In the genomic region with DNA sequence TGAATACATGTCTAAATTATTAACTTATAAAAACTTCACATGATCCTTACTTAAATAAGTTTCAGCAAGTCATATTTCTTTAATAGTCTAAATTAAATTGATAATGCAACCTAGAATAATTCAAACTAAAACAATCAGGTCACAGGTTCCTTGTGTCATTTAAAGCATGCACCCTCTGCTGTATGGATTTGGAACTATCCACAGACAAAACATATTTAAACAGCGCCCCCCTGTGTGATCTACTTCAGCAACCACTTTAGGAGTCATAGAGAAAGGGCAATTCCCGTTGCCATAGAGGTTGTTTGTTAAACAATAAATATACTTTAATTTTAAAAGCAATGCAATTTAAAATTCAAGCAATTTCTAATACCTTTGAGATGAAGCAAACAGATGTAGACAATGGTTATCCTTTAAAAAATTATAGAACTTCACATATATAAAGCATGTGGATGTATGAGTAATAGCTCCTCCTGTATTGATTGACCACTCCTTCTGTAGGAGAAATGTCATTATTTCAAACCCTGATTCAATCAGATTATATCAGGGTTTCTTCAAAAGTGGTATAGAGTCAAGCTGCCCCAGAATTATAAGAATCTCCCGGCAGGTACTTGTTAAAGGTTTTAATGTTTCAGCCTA, we compare ENCODE assay signal across 8 cellular contexts. TPM values are rescaled to one million over a fixed set of nuclear protein-coding genes. Genes with fewer than 3 reads are reported as not detected.
A peak's percentile ranks its signal among the peaks of the same experiment; 100 is the strongest.
DNase-seq lines count a peak whose midpoint lies in the region; ATAC-seq, FAIRE-seq and TF ChIP-seq lines count a peak whose summit lies in the region.

No MANE protein-coding gene starts in this region.

- TF ChIP-seq CTCF in GM12874 (IDR thresholded peaks at IDR 0.05; ENCODE audit: insufficient read depth, low read depth, low read length) (peak; percentile 64), Panc1 (IDR thresholded peaks at IDR 0.05) (peak; percentile 73; the same call in 1 of the 2 replicates), lower leg skin (IDR thresholded peaks at IDR 0.05) (no peak)

- no peak for TF ChIP-seq POLR2A in H54 (IDR thresholded peaks at IDR 0.05; ENCODE audit: low read depth, low read length)
- no peak for TF ChIP-seq POLR2A in lower leg skin (IDR thresholded peaks at IDR 0.05)

- ATAC-seq in Panc1, result peak; percentile 78; the same call in 1 of the 2 replicates

- FAIRE-seq in H54 (lab: Jason Lieb, UNC), result peak; percentile 67
- FAIRE-seq in endometrium (lab: Jason Lieb, UNC), result peak; percentile 18

- no peak overlapping the region for H3K27ac ChIP-seq in Panc1 (ENCODE audit: low read length)

- no peaks in the 10 kb centered on the region for H3K4me1 ChIP-seq in Panc1 (ENCODE audit: control insufficient read depth, insufficient read depth, low read length)

- in situ Hi-C loops in KBM-7 (cut with MboI; ENCODE audit: low pct_unique_long_range_greater_than_20kb, low sequenced_read_pairs), result no loop called here
- in situ Hi-C loops in Panc1 (cut with HindIII; ENCODE audit: low pct_unique_long_range_greater_than_20kb, low sequenced_read_pairs), result no loop called here

- POLR2A ChIA-PET in Panc1 (lab: Charles Lee), result no interaction called here

- no peaks in the 10 kb centered on the region for H3K27me3 ChIP-seq in Panc1 (ENCODE audit: control insufficient read depth, insufficient read depth, low read length)

- DNase-seq in H54 (ENCODE audit: insufficient read length, low spot score) (peak; percentile 19), KBM-7 (peak; percentile 81), Panc1 (ENCODE audit: low read depth, low spot score) (peak; percentile 30), myocyte (ENCODE audit: low read depth) (peak; percentile 84), NCI-H510A treated with DMSO at 0.1 percent for 48 hours (lab: John Stamatoyannopoulos, UW) (no peak), lower leg skin (ENCODE audit: low spot score in 2 of 2) (no peak)

- H3K9me3 ChIP-seq in Panc1 (ENCODE audit: control insufficient read depth, insufficient read depth, low read depth, low read length), result no peaks in the 10 kb centered on the region

- intact Hi-C loops in Panc1 (cut with micrococcal nuclease; ENCODE audit: unreplicated experiment), result loop anchor here (1.0 to 5.0 kb wide), 2 partner anchors 40 to 1433 kb away; no protein-coding TSS in a partner anchor
- intact Hi-C loops in lower leg skin (cut with DNase I; ENCODE audit: low total_unique reads), result no loop called here

- CTCF ChIA-PET in Panc1 (lab: Charles Lee), result interaction anchor here (0.7 to 1.1 kb wide), 2 partner anchors 22 to 40 kb away, joined by 3 read pairs; no protein-coding TSS in a partner anchor

- 40 to 41% methylated on average over 3 of the region's 3 CpGs for WGBS in lower leg skin, 2 donors

- BruUV-seq in Panc1 (replicated peaks; lab: Mats Ljungman, UMichigan), result no TSS peak

- H3K4me3 ChIP-seq in Panc1 (ENCODE audit: low read depth in 2 of 2, low read length in 2 of 2) (no peak overlapping the region), lower leg skin (ENCODE audit: low read depth, poor library complexity, severe bottlenecking) (no peak overlapping the region)

- H3K36me3 ChIP-seq in Panc1 (ENCODE audit: control insufficient read depth, insufficient read depth, low read length), result no peaks in the 10 kb centered on the region; the same call in 1 of the 2 replicates

RNA-seq across cellular contexts. Expression of a gene that starts 21.2 kb away (rescaled TPM):
- total RNA-seq in Panc1 (2021; ENCODE audit: unreplicated experiment) (not detected), myocyte (0.43 and 0.52 TPM in 2 replicates), lower leg skin (1 to 10 TPM in 3 of 4 donors, under 1 TPM in 1; 0.13 to 7.5 (median 4.6) TPM)
- not detected for polyA plus RNA-seq in Panc1 (2012; ENCODE audit: insufficient read length)
- polyA plus RNA-seq in myocyte (2012), result 0.13 TPM

Comparison
In these comparisons a context has a peak if more than half of its experiments do, and no peak if none do; other contexts are left out.
1. CTCF ChIP-seq: peak in GM12874 (single experiment) and Panc1 (single experiment); none in lower leg skin (0 of 3).
2. DNase-seq: peak in H54 (single experiment), KBM-7 (single experiment), Panc1 (single experiment) and myocyte (single experiment); none in NCI-H510A treated with DMSO at 0.1 percent for 48 hours (single experiment) and lower leg skin (0 of 2).